Comparison of ENCODE assay signal across 36 cellular contexts in genomic region chr12:39736406-39736805, GRCh38.
"Had no signal": no experiment of that assay in that cellular context is flagged by ENCODE, and none has a peak within 500 bp of the region (broad histone marks: within the 10 kb centered on the region; RNA-seq: fewer than 3 reads in every experiment).

No MANE protein-coding gene starts in this region.

- FAIRE-seq: K562, RCC 7860 had no signal

- H3K27ac ChIP-seq: brain microvascular endothelial cell, PC-9, RWPE1, VCaP had no signal

- H3K4me2 ChIP-seq: PC-9 had no signal

- H2AFZ ChIP-seq: PC-9 had no signal

- H3K4me3 ChIP-seq: K562, MG63, PC-9 had no signal

- DNase-seq: activated CD4-positive, alpha-beta memory T cell treated with anti-CD3 and anti-CD28 coated beads, Interleukin-2, amount 10 ng/mL, durations not matched to agents 7 days and 5 days; activated CD4-positive, alpha-beta T cell treated with anti-CD3 and anti-CD28 coated beads for 1 hour; activated CD4-positive, alpha-beta T cell treated with anti-CD3 and anti-CD28 coated beads for 48 hours; activated CD4-positive, CD25-positive, alpha-beta regulatory T cell; activated CD8-positive, alpha-beta memory T cell treated with anti-CD3 and anti-CD28 coated beads for 24 hours; activated CD8-positive, alpha-beta memory T cell treated with anti-CD3 and anti-CD28 coated beads, Interleukin-2, amount 10 ng/mL, durations not matched to agents 7 days and 5 days; activated CD8-positive, alpha-beta memory T cell treated with anti-CD3 and anti-CD28 coated beads, Interleukin-2, amount 50 U/mL, for 48 hours; activated effector memory CD4-positive, alpha-beta T cell treated with Interleukin-2 at 50 U/mL for 16 hours; activated naive CD4-positive, alpha-beta T cell treated with anti-CD3 and anti-CD28 coated beads, Interleukin-2, amount 10 ng/mL, durations not matched to agents 7 days and 5 days; activated naive CD8-positive, alpha-beta T cell treated with anti-CD3 and anti-CD28 coated beads for 36 hours; activated T-cell treated with anti-CD3 and anti-CD28 coated beads, Interleukin-2, amount 50 U/mL, for 48 hours; amniotic stem cell; aorta; brain microvascular endothelial cell; central memory CD4-positive, alpha-beta T cell; MG63; NCI-H1048; NCI-H1105 treated with DMSO at 0.1 percent for 48 hours; NCI-H1436; NCI-H1694; NCI-H1930; NCI-H2227 treated with DMSO at 0.1 percent for 48 hours; NCI-H446 treated with DMSO at 0.1 percent for 48 hours; NCI-H524; PC-9; SIG-M5; SW 1271; T-helper 1 cell; T-helper 2 cell; T-helper 9 cell had no signal

- H3K36me3 ChIP-seq: brain microvascular endothelial cell, MG63 had no signal

- H3K9me3 ChIP-seq: MG63 had no signal

- H3K27me3 Mint-ChIP-seq: activated CD4-positive, alpha-beta memory T cell treated with anti-CD3 and anti-CD28 coated beads, Interleukin-2, amount 10 ng/mL, durations not matched to agents 7 days and 5 days; activated CD8-positive, alpha-beta memory T cell treated with anti-CD3 and anti-CD28 coated beads, Interleukin-2, amount 10 ng/mL, durations not matched to agents 7 days and 5 days; activated naive CD4-positive, alpha-beta T cell treated with anti-CD3 and anti-CD28 coated beads, Interleukin-2, amount 10 ng/mL, durations not matched to agents 7 days and 5 days; activated naive CD8-positive, alpha-beta T cell treated with anti-CD3 and anti-CD28 coated beads for 36 hours had no signal

- H3K27me3 ChIP-seq: brain microvascular endothelial cell, MG63 had no signal

- H3K27ac Mint-ChIP-seq: activated CD4-positive, alpha-beta memory T cell treated with anti-CD3 and anti-CD28 coated beads, Interleukin-2, amount 10 ng/mL, durations not matched to agents 7 days and 5 days; activated CD8-positive, alpha-beta memory T cell treated with anti-CD3 and anti-CD28 coated beads, Interleukin-2, amount 10 ng/mL, durations not matched to agents 7 days and 5 days; activated naive CD4-positive, alpha-beta T cell treated with anti-CD3 and anti-CD28 coated beads, Interleukin-2, amount 10 ng/mL, durations not matched to agents 7 days and 5 days; activated naive CD8-positive, alpha-beta T cell treated with anti-CD3 and anti-CD28 coated beads for 36 hours had no signal

- H3K4me1 Mint-ChIP-seq: activated CD4-positive, alpha-beta memory T cell treated with anti-CD3 and anti-CD28 coated beads, Interleukin-2, amount 10 ng/mL, durations not matched to agents 7 days and 5 days; activated CD8-positive, alpha-beta memory T cell treated with anti-CD3 and anti-CD28 coated beads, Interleukin-2, amount 10 ng/mL, durations not matched to agents 7 days and 5 days; activated naive CD4-positive, alpha-beta T cell treated with anti-CD3 and anti-CD28 coated beads, Interleukin-2, amount 10 ng/mL, durations not matched to agents 7 days and 5 days; activated naive CD8-positive, alpha-beta T cell treated with anti-CD3 and anti-CD28 coated beads for 36 hours had no signal

- ATAC-seq: activated CD8-positive, alpha-beta memory T cell treated with anti-CD3 and anti-CD28 coated beads, Interleukin-2, amount 10 ng/mL, durations not matched to agents 7 days and 5 days; K562; Right ventricle myocardium inferior; SK-N-SH treated with all-trans-retinoic acid at 6 μM for 48 hours had no signal

- H3K4me3 Mint-ChIP-seq: activated CD4-positive, alpha-beta memory T cell treated with anti-CD3 and anti-CD28 coated beads, Interleukin-2, amount 10 ng/mL, durations not matched to agents 7 days and 5 days; activated CD8-positive, alpha-beta memory T cell treated with anti-CD3 and anti-CD28 coated beads, Interleukin-2, amount 10 ng/mL, durations not matched to agents 7 days and 5 days; activated naive CD4-positive, alpha-beta T cell treated with anti-CD3 and anti-CD28 coated beads, Interleukin-2, amount 10 ng/mL, durations not matched to agents 7 days and 5 days; activated naive CD8-positive, alpha-beta T cell treated with anti-CD3 and anti-CD28 coated beads for 36 hours had no signal

- H3K36me3 Mint-ChIP-seq: activated naive CD4-positive, alpha-beta T cell treated with anti-CD3 and anti-CD28 coated beads, Interleukin-2, amount 10 ng/mL, durations not matched to agents 7 days and 5 days had no signal
